ENCODE assay signal across 19 cellular contexts in genomic region chr4:56026596-56026995, GRCh38.
DNase-seq lines count a peak whose midpoint lies in the region; ATAC-seq, FAIRE-seq and TF ChIP-seq lines count a peak whose summit lies in the region.
"Had no signal": no experiment of that assay in that cellular context is flagged by ENCODE, and none has a peak within 500 bp of the region (broad histone marks: within the 10 kb centered on the region; RNA-seq: fewer than 3 reads in every experiment).

No MANE protein-coding gene starts in this region.

- H3K27ac ChIP-seq in endothelial cell of umbilical vein (ENCODE audit: insufficient read depth, low read depth, low read length) = no peak overlapping the region
- H3K27ac ChIP-seq: cardiac muscle cell, pancreas, thoracic aorta had no signal

- no peak for TF ChIP-seq POLR2A in endothelial cell of umbilical vein (IDR thresholded peaks at IDR 0.05; ENCODE audit: low read depth, low read length)

- POLR2A ChIA-PET in endothelial cell of umbilical vein (lab: Charles Lee) = no interaction called here

- TF ChIP-seq CTCF in endothelial cell of umbilical vein (IDR thresholded peaks at IDR 0.05; ENCODE audit: extremely low read depth in 1 of 2, insufficient read depth in 1 of 2, low read depth in 1 of 2, low read length in 2 of 2) = no peak

- no peak overlapping the region for H3K9ac ChIP-seq in endothelial cell of umbilical vein (replicated peaks; ENCODE audit: extremely low read depth, insufficient read depth, low read length)

- H2AFZ ChIP-seq in endothelial cell of umbilical vein (ENCODE audit: low read depth, low read length) = no peak overlapping the region

- dilution Hi-C loops in endothelial cell of umbilical vein (cut with MboI; ENCODE audit: extremely low pct_ligation_motif_present, low sequenced_read_pairs) = no loop called here

- H3K4me1 ChIP-seq in endothelial cell of umbilical vein (ENCODE audit: control insufficient read depth, extremely low read depth, insufficient read depth, low read length) = peaks cover 7% of the 10 kb centered on the region
- H3K4me1 ChIP-seq: pancreas had no signal

- H3K79me2 ChIP-seq in endothelial cell of umbilical vein (ENCODE audit: control insufficient read depth, insufficient read depth, low read length) = no peaks in the 10 kb centered on the region

- no peak overlapping the region for H3K4me2 ChIP-seq in endothelial cell of umbilical vein (ENCODE audit: insufficient read depth, low read length)

- no peaks in the 10 kb centered on the region for H3K9me1 ChIP-seq in endothelial cell of umbilical vein (replicated peaks; ENCODE audit: control insufficient read depth, extremely low read depth, insufficient read depth, low read length)

- no peaks in the 10 kb centered on the region for H3K9me3 ChIP-seq in endothelial cell of umbilical vein (replicated peaks; ENCODE audit: control insufficient read depth, insufficient read depth, low read length)
- H3K9me3 ChIP-seq: MG63, pancreas, thoracic aorta had no signal

- intact Hi-C loops in endothelial cell of umbilical vein (cut with micrococcal nuclease) = no loop called here

- FAIRE-seq in endothelial cell of umbilical vein (lab: Jason Lieb, UNC) = peak; percentile 87
- FAIRE-seq: islet of Langerhans, pancreas had no signal

- no peaks in the 10 kb centered on the region for H3K27me3 ChIP-seq in endothelial cell of umbilical vein (ENCODE audit: control insufficient read depth in 2 of 2, insufficient read depth in 2 of 2, low read length in 2 of 2)
- H3K27me3 ChIP-seq: cardiac muscle cell, MG63, pancreas had no signal

- H3K4me3 ChIP-seq in endothelial cell of umbilical vein (replicated peaks in 1 of 3; ENCODE audit: insufficient read depth in 1 of 3, low read depth in 1 of 3, low read length in 3 of 3) = no peak overlapping the region
- H3K4me3 ChIP-seq: cardiac muscle cell, MG63, pancreas, thoracic aorta had no signal

- CTCF ChIA-PET in endothelial cell of umbilical vein (lab: Charles Lee) = no interaction called here

- peak; percentile 17 for DNase-seq in H4 (ENCODE audit: low spot score)
- DNase-seq in RPMI7951 (ENCODE audit: low read depth) = peak; percentile 39
- peak; percentile 64 for DNase-seq in endothelial cell of umbilical vein (ENCODE audit: low read depth, low spot score)
- peak; percentile 5 for DNase-seq in pulmonary artery endothelial cell (ENCODE audit: low read depth, low spot score)
- DNase-seq in NK-92 (lab: John Stamatoyannopoulos, UW; ENCODE audit: unreplicated experiment) = no peak
- no peak for DNase-seq in G401 (ENCODE audit: low spot score)
- DNase-seq: activated B cell treated with CpG ODN at 0.5 μM for 24 hours; activated CD8-positive, alpha-beta memory T cell treated with anti-CD3 and anti-CD28 coated beads for 24 hours; activated T-cell treated with anti-CD3 and anti-CD28 coated beads, Interleukin-2, amount 50 U/mL, for 72 hours; mesendoderm; MG63; naive thymus-derived CD8-positive, alpha-beta T cell; NCI-H146; NK-92 treated with Interleukin-12 subunit alpha and Interleukin-12 subunit beta, amount 100 ng/mL, for 24 hours; pancreas had no signal

- BruUV-seq in endothelial cell of umbilical vein (replicated peaks; lab: Mats Ljungman, UMichigan) = no TSS peak

- peaks cover 3 to 7% of the 10 kb centered on the region in 2 experiments for H3K36me3 ChIP-seq in endothelial cell of umbilical vein (ENCODE audit: control insufficient read depth in 2 of 2, extremely low read depth in 1 of 2, insufficient read depth in 2 of 2, low read length in 2 of 2)
- H3K36me3 ChIP-seq: pancreas had no signal

- in situ Hi-C loops in G401 (cut with HindIII; ENCODE audit: low sequenced_read_pairs) = no loop called here

- H4K20me1 ChIP-seq in endothelial cell of umbilical vein (replicated peaks; ENCODE audit: control insufficient read depth, extremely low read depth, insufficient read depth, low read length) = no peaks in the 10 kb centered on the region

- ATAC-seq in HG02759 (IDR thresholded peaks at IDR 0.05; ENCODE audit: unreplicated experiment) = no peak
- ATAC-seq: activated T-cell treated with anti-CD3 and anti-CD28 coated beads, Interleukin-2, amount 50 U/mL, for 72 hours; naive thymus-derived CD8-positive, alpha-beta T cell; pancreas had no signal

TF ChIP-seq in endothelial cell of umbilical vein, 7 proteins besides CTCF, POLR2A, EP300 and RAD21:
- TF ChIP-seq JUN (IDR thresholded peaks at IDR 0.05; ENCODE audit: borderline replicate concordance, insufficient read depth, insufficient read length, low read depth) (peak; percentile 70), GATA2 (IDR thresholded peaks at IDR 0.05; ENCODE audit: insufficient read depth, insufficient read length, low read depth, low read length) (no peak), POLR2AphosphoS5 (IDR thresholded peaks at IDR 0.05; ENCODE audit: insufficient read depth, low read depth, low read length) (no peak), FOS (IDR thresholded peaks at IDR 0.05; ENCODE audit: borderline replicate concordance, insufficient read depth, low read length) (peak; percentile 70)

Comparison
In these comparisons a context has a peak if more than half of its experiments do, and no peak if none do; other contexts are left out.
1. DNase-seq: peak in H4 (single experiment), RPMI7951 (single experiment), endothelial cell of umbilical vein (single experiment) and pulmonary artery endothelial cell (single experiment); none in NK-92 (single experiment) and G401 (single experiment).